14 cellular contexts compared by ENCODE assay signal in genomic region chr19:2012941-2013682, GRCh38. TPM values are rescaled to one million over a fixed set of nuclear protein-coding genes. Genes with fewer than 3 reads are reported as not detected.
A peak's percentile ranks its signal among the peaks of the same experiment; 100 is the strongest.
DNase-seq lines count a peak whose midpoint lies in the region; ATAC-seq and TF ChIP-seq lines count a peak whose summit lies in the region.
"Had no signal": no experiment of that assay in that cellular context is flagged by ENCODE, and none has a peak within 500 bp of the region (broad histone marks: within the 10 kb centered on the region; RNA-seq: fewer than 3 reads in every experiment).

No MANE protein-coding gene starts in this region.

- no peak overlapping the region for H4K91ac ChIP-seq in H9 (ENCODE audit: insufficient read length, low read depth, low read length)

- H3K79me1 ChIP-seq in H9 (ENCODE audit: insufficient read depth, low read depth, low read length, poor library complexity, severe bottlenecking), result no peaks in the 10 kb centered on the region

- H3K27ac Mint-ChIP-seq in T-helper 1 cell treated with Interleukin-12 subunit alpha and Interleukin-12 subunit beta and Interleukin-4 antibody, amounts not matched to agents 30 μg/mL and 1 μg/mL, for 36 hours, result no peak overlapping the region
- H3K27ac Mint-ChIP-seq in H9 (no peak overlapping the region; a peak in 1 of 7 replicates), progenitor cell of endocrine pancreas (no peak overlapping the region)
- H3K27ac Mint-ChIP-seq: activated naive CD4-positive, alpha-beta T cell treated with anti-CD3 and anti-CD28 coated beads, Interleukin-2, amount 50 U/mL, for 24 hours had no signal

- WGBS in H9 (ENCODE audit: extremely low coverage, insufficient read length, low lambda C conversion rate), result no CpG with 5 or more reads among the region's 21 CpGs

- H3K27me3 ChIP-seq in H9 (ENCODE audit: insufficient read depth, low read length), result no peaks in the 10 kb centered on the region
- H3K27me3 ChIP-seq in PC-3 (ENCODE audit: low read length), result no peaks in the 10 kb centered on the region
- H3K27me3 ChIP-seq: SJCRH30, thyroid gland had no signal

- no peak overlapping the region for H2BK20ac ChIP-seq in H9 (ENCODE audit: low read depth, low read length, poor library complexity, severe bottlenecking)

- TF ChIP-seq CTCF in H9 (conservative IDR thresholded peaks at IDR 0.05) (no peak), progenitor cell of endocrine pancreas (IDR thresholded peaks at IDR 0.05; ENCODE audit: unreplicated experiment) (no peak), PC-3 (conservative IDR thresholded peaks at IDR 0.05; ENCODE audit: low read depth, low read length) (no peak)

- H3K9ac ChIP-seq in H9 (ENCODE audit: extremely low read depth, insufficient read length, low read length) (no peak overlapping the region), PC-3 (ENCODE audit: low read length) (no peak overlapping the region)

- no peak overlapping the region for H2BK5ac ChIP-seq in H9 (ENCODE audit: insufficient read length, low read length)

- no peak overlapping the region for H3K56ac ChIP-seq in H9 (ENCODE audit: insufficient read length, low read depth, low read length)

- intact Hi-C loops in PC-3 (cut with micrococcal nuclease), result no loop called here

- H3F3A ChIP-seq in PC-3 (ENCODE audit: low read length, unreplicated experiment), result no peaks in the 10 kb centered on the region

- BruUV-seq in PC-3 (replicated peaks; lab: Mats Ljungman, UMichigan), result no TSS peak

- H4K20me1 ChIP-seq in H9 (ENCODE audit: control insufficient read depth, insufficient read depth, insufficient read length) (no peaks in the 10 kb centered on the region), PC-3 (ENCODE audit: low read length) (no peaks in the 10 kb centered on the region)

- no peak overlapping the region for H2BK15ac ChIP-seq in H9 (ENCODE audit: low read depth, low read length)

- H2AK5ac ChIP-seq in H9 (ENCODE audit: insufficient read length, low read length), result no peak overlapping the region

- H3K4me1 ChIP-seq in H9 (ENCODE audit: insufficient read depth, low read length) (no peaks in the 10 kb centered on the region), PC-3 (ENCODE audit: insufficient read depth, low read length) (peaks cover 3% of the 10 kb centered on the region; the same call in 1 of the 2 replicates)
- H3K4me1 ChIP-seq: SJCRH30 had no signal

- no peak overlapping the region for H3K4me3 ChIP-seq in PC-3 (ENCODE audit: low read length)
- H3K4me3 ChIP-seq: SJCRH30, thyroid gland had no signal

- peaks cover 2% of the 10 kb centered on the region for H3K36me3 Mint-ChIP-seq in T-helper 1 cell treated with Interleukin-12 subunit alpha and Interleukin-12 subunit beta and Interleukin-4 antibody, amounts not matched to agents 30 μg/mL and 1 μg/mL, for 36 hours (ENCODE audit: low read depth)
- H3K36me3 Mint-ChIP-seq in H9 (ENCODE audit: insufficient read depth in 1 of 3, low read depth in 3 of 3) (peaks cover 22 to 32% (median 31%) of the 10 kb centered on the region in 3 experiments; a peak in 6 of 7 replicates), progenitor cell of endocrine pancreas (ENCODE audit: insufficient read depth) (peaks cover 16% of the 10 kb centered on the region)
- H3K36me3 Mint-ChIP-seq: activated naive CD4-positive, alpha-beta T cell treated with anti-CD3 and anti-CD28 coated beads, Interleukin-2, amount 50 U/mL, for 24 hours had no signal

- no peak overlapping the region for H4K8ac ChIP-seq in H9 (replicated peaks; ENCODE audit: insufficient read length, low read depth, low read length)

- H2AFZ ChIP-seq in H9 (ENCODE audit: low read length), result no peak overlapping the region
- H2AFZ ChIP-seq in PC-3 (ENCODE audit: low read length), result no peak overlapping the region

- H3K4me2 ChIP-seq in H9 (ENCODE audit: insufficient read depth, insufficient read length, low read length) (no peak overlapping the region), PC-3 (ENCODE audit: low read length) (no peak overlapping the region)

- H3K4me1 Mint-ChIP-seq in T-helper 1 cell treated with Interleukin-12 subunit alpha and Interleukin-12 subunit beta and Interleukin-4 antibody, amounts not matched to agents 30 μg/mL and 1 μg/mL, for 36 hours (ENCODE audit: low read depth), result no peaks in the 10 kb centered on the region
- peaks cover 5 to 17% of the 10 kb centered on the region in 2 experiments; a peak in 3 of 4 replicates for H3K4me1 Mint-ChIP-seq in H9
- peaks cover 2% of the 10 kb centered on the region for H3K4me1 Mint-ChIP-seq in progenitor cell of endocrine pancreas (ENCODE audit: low read depth)

- H3K4ac ChIP-seq in H9 (ENCODE audit: low read depth, low read length), result no peak overlapping the region

- H3K79me2 ChIP-seq in H9 (ENCODE audit: insufficient read depth, low read length) (no peaks in the 10 kb centered on the region; the same call in 1 of the 2 replicates), PC-3 (ENCODE audit: low read length) (peaks cover 35% of the 10 kb centered on the region)

- no peak overlapping the region for H3T11ph ChIP-seq in H9 (ENCODE audit: low read length)

- H3K4me3 Mint-ChIP-seq in T-helper 1 cell treated with Interleukin-12 subunit alpha and Interleukin-12 subunit beta and Interleukin-4 antibody, amounts not matched to agents 30 μg/mL and 1 μg/mL, for 36 hours, result peak overlapping the region; percentile 31
- H3K4me3 Mint-ChIP-seq in H9 (peak overlapping the region; percentile 66), progenitor cell of endocrine pancreas (ENCODE audit: low read depth) (peak overlapping the region; percentile 53)
- H3K4me3 Mint-ChIP-seq: activated naive CD4-positive, alpha-beta T cell treated with anti-CD3 and anti-CD28 coated beads, Interleukin-2, amount 50 U/mL, for 24 hours had no signal

- H3K36me3 ChIP-seq in PC-3 (ENCODE audit: low read depth, low read length), result no peaks in the 10 kb centered on the region
- H3K36me3 ChIP-seq: SJCRH30, thyroid gland had no signal

- H4K5ac ChIP-seq in H9 (ENCODE audit: insufficient read length, low read depth, low read length), result no peak overlapping the region

- POLR2A ChIA-PET in PC-3 (lab: Charles Lee; ENCODE audit: unreplicated experiment), result no interaction called here

- no peak overlapping the region for H2BK12ac ChIP-seq in H9 (ENCODE audit: insufficient read length, low read depth, low read length)

- no peaks in the 10 kb centered on the region for H3K27me3 Mint-ChIP-seq in T-helper 1 cell treated with Interleukin-12 subunit alpha and Interleukin-12 subunit beta and Interleukin-4 antibody, amounts not matched to agents 30 μg/mL and 1 μg/mL, for 36 hours (ENCODE audit: low read depth)
- H3K27me3 Mint-ChIP-seq in H9 (ENCODE audit: low read depth) (no peaks in the 10 kb centered on the region), progenitor cell of endocrine pancreas (no peaks in the 10 kb centered on the region)
- H3K27me3 Mint-ChIP-seq: activated naive CD4-positive, alpha-beta T cell treated with anti-CD3 and anti-CD28 coated beads, Interleukin-2, amount 50 U/mL, for 24 hours; IgD-negative memory B cell had no signal

- no peak overlapping the region for H3K27ac ChIP-seq in H9 (ENCODE audit: insufficient read length, low read depth, low read length)
- H3K27ac ChIP-seq in PC-3 (ENCODE audit: low read length), result no peak overlapping the region
- H3K27ac ChIP-seq: SJCRH30, thyroid gland had no signal

- no peak overlapping the region for H3K23ac ChIP-seq in H9 (ENCODE audit: insufficient read length, low read depth, low read length)

- peaks cover 4% of the 10 kb centered on the region for H3K23me2 ChIP-seq in H9 (ENCODE audit: insufficient read length, low read depth, low read length, poor library complexity, severe bottlenecking)

- H3K9me3 ChIP-seq in H9 (ENCODE audit: control insufficient read depth, low read depth, low read length) (no peaks in the 10 kb centered on the region), PC-3 (ENCODE audit: low read length) (no peaks in the 10 kb centered on the region)
- H3K9me3 ChIP-seq: SJCRH30, thyroid gland had no signal

- no peaks in the 10 kb centered on the region for H3K9me3 Mint-ChIP-seq in T-helper 1 cell treated with Interleukin-12 subunit alpha and Interleukin-12 subunit beta and Interleukin-4 antibody, amounts not matched to agents 30 μg/mL and 1 μg/mL, for 36 hours
- H3K9me3 Mint-ChIP-seq in H9 (no peaks in the 10 kb centered on the region; a peak in 2 of 5 replicates), progenitor cell of endocrine pancreas (ENCODE audit: low read depth) (no peaks in the 10 kb centered on the region)
- H3K9me3 Mint-ChIP-seq: activated naive CD4-positive, alpha-beta T cell treated with anti-CD3 and anti-CD28 coated beads, Interleukin-2, amount 50 U/mL, for 24 hours; IgD-negative memory B cell had no signal

- ATAC-seq in PC-3 (no peak), HG03378 (IDR thresholded peaks at IDR 0.05; ENCODE audit: unreplicated experiment) (no peak)

- H3K18ac ChIP-seq in H9 (ENCODE audit: insufficient read length, low read depth, low read length), result no peak overlapping the region

- H3K14ac ChIP-seq in H9 (ENCODE audit: insufficient read depth, low read length), result no peak overlapping the region

- DNase-seq in T-helper 1 cell (no peak), H9 (no peak), dedifferentiated amniotic fluid mesenchymal stem cell (ENCODE audit: extremely low spot score) (peak; percentile 6), progenitor cell of endocrine pancreas (ENCODE audit: low spot score, unreplicated experiment) (no peak), PC-3 (no peak)
- no peak for DNase-seq in activated CD4-positive, CD25-positive, alpha-beta regulatory T cell (lab: John Stamatoyannopoulos, UW)
- DNase-seq: central memory CD4-positive, alpha-beta T cell; NCI-H1105; SJCRH30; thyroid gland had no signal

- H2BK120ac ChIP-seq in H9 (ENCODE audit: low read depth, low read length, poor library complexity, severe bottlenecking), result no peak overlapping the region

- CTCF ChIA-PET in PC-3 (lab: Charles Lee), result no interaction called here

- no peaks in the 10 kb centered on the region for H3K9me2 ChIP-seq in PC-3 (replicated peaks; ENCODE audit: low read length)

RNA-seq across cellular contexts. Expression of gene BTBD2, which starts 2.4 kb away (rescaled TPM):
- total RNA-seq in H9 (2021) (110 and 113 TPM in 2 replicates), progenitor cell of endocrine pancreas (115 and 125 TPM in 2 replicates), PC-3 (2014; rRNA removed) (72.0 and 94.0 TPM in 2 replicates)

RNA-seq across cellular contexts. Expression of gene MKNK2, which starts 37.9 kb away (rescaled TPM):
- 153 and 154 TPM in 2 replicates for total RNA-seq in H9 (2021)
- total RNA-seq in progenitor cell of endocrine pancreas, result 145 and 163 TPM in 2 replicates
- 95.4 and 96.8 TPM in 2 replicates for total RNA-seq in PC-3 (2014; rRNA removed)
